13 cellular contexts compared by ENCODE assay signal in the genomic region with DNA sequence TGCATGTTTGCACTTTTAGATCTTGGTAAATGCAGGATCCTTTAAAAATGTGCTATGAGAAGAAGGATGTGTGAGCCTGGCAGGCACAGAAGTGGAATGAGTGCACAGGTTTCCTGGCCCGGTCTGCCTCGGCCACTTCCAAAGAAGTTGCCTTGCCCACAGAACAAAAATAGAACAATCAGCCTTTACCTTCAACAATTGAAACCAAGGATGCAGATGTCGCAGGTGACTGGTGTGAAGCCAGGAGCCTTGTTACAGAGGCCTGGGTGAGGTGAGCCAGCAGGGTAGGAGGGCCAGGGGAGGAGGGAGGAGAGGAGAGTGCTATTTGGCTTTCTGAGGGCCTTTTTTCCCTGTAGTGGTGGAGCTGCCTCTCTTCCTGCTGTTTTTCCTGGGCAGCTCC.
A peak's percentile ranks its signal among the peaks of the same experiment; 100 is the strongest.
DNase-seq lines count a peak whose midpoint lies in the region; ATAC-seq, FAIRE-seq and TF ChIP-seq lines count a peak whose summit lies in the region.
"Had no signal": no experiment of that assay in that cellular context is flagged by ENCODE, and none has a peak within 500 bp of the region (broad histone marks: within the 10 kb centered on the region; RNA-seq: fewer than 3 reads in every experiment).

No MANE protein-coding gene starts in this region.

- no peak for FAIRE-seq in frontal cortex (lab: Jason Lieb, UNC)

- no peak overlapping the region for H3K4me3 Mint-ChIP-seq in chondrocyte (ENCODE audit: unreplicated experiment)
- H3K4me3 Mint-ChIP-seq: activated CD4-positive, alpha-beta T cell treated with anti-CD3 and anti-CD28 coated beads, Interleukin-2, amount 10 ng/mL, durations not matched to agents 24 days and 14 days had no signal

- no peak for TF ChIP-seq POLR2A in tibial nerve (IDR thresholded peaks at IDR 0.05)

- H3K27me3 ChIP-seq in lung (ENCODE audit: control insufficient read depth, insufficient read depth) = no peaks in the 10 kb centered on the region
- no peaks in the 10 kb centered on the region for H3K27me3 ChIP-seq in tibial nerve
- H3K27me3 ChIP-seq in MG63 = no peaks in the 10 kb centered on the region

- H3K4me1 ChIP-seq in lung (ENCODE audit: control insufficient read depth in 2 of 2, insufficient read depth in 2 of 2, low read length in 2 of 2) = peaks cover 9 to 10% of the 10 kb centered on the region in 2 donors
- peaks cover 0 to 13% (median 5%) of the 10 kb centered on the region in 4 donors for H3K4me1 ChIP-seq in tibial nerve
- H3K4me1 ChIP-seq: prostate gland had no signal

- H3K4me1 Mint-ChIP-seq in chondrocyte (ENCODE audit: low read depth) = peaks cover 26% of the 10 kb centered on the region

- no peaks in the 10 kb centered on the region for H3K36me3 Mint-ChIP-seq in chondrocyte (ENCODE audit: low read depth)

- TF ChIP-seq EP300 in tibial nerve (IDR thresholded peaks at IDR 0.05) = no peak

- DNase-seq in M059J (ENCODE audit: low read depth) = peak; percentile 24
- DNase-seq in chondrocyte (ENCODE audit: low spot score) = no peak
- no peak for DNase-seq in lung (ENCODE audit: low spot score)
- DNase-seq in tibial nerve (ENCODE audit: low spot score in 2 of 2) = no peak
- no peak for DNase-seq in frontal cortex (ENCODE audit: low spot score in 2 of 2)
- no peak for DNase-seq in MG63
- DNase-seq: GF-D8, NCI-H1436 treated with DMSO at 0.1 percent for 48 hours, NCI-H524 had no signal

- H3K4me3 ChIP-seq in lung = no peak overlapping the region
- no peak overlapping the region for H3K4me3 ChIP-seq in tibial nerve
- H3K4me3 ChIP-seq in MG63 = no peak overlapping the region
- H3K4me3 ChIP-seq: K562, prostate gland had no signal

- TF ChIP-seq CTCF in chondrocyte (IDR thresholded peaks at IDR 0.05) = no peak
- no peak for TF ChIP-seq CTCF in lung (IDR thresholded peaks at IDR 0.05; ENCODE audit: control extremely low read depth, extremely low read depth)
- TF ChIP-seq CTCF in tibial nerve (IDR thresholded peaks at IDR 0.05) = no peak

- H3K9me3 Mint-ChIP-seq in chondrocyte (ENCODE audit: low read depth) = no peaks in the 10 kb centered on the region
- H3K9me3 Mint-ChIP-seq: activated CD4-positive, alpha-beta T cell treated with anti-CD3 and anti-CD28 coated beads, Interleukin-2, amount 10 ng/mL, durations not matched to agents 24 days and 14 days had no signal

- H3K27ac Mint-ChIP-seq in chondrocyte (ENCODE audit: unreplicated experiment) = peak overlapping the region; percentile 72
- H3K27ac Mint-ChIP-seq: activated CD4-positive, alpha-beta T cell treated with anti-CD3 and anti-CD28 coated beads, Interleukin-2, amount 10 ng/mL, durations not matched to agents 24 days and 14 days had no signal

- peak overlapping the region; percentile 3 to 82 for H3K27ac ChIP-seq in lung (ENCODE audit: low read depth in 1 of 2, low read length in 1 of 2)
- peak overlapping the region in 3 of 4 donors; percentile 12 to 46 (median 19) for H3K27ac ChIP-seq in tibial nerve
- H3K27ac ChIP-seq: prostate gland had no signal

- ATAC-seq in lung (ENCODE audit: insufficient read depth, low FRiP score) (no peak), HG03039 (IDR thresholded peaks at IDR 0.05; ENCODE audit: unreplicated experiment) (no peak)

- 45 to 58% methylated on average over 3 of the region's 3 CpGs for WGBS in lung, 2 donors
- 51 to 62% methylated on average over 3 of the region's 3 CpGs for WGBS in tibial nerve, 2 donors

- H3K36me3 ChIP-seq in lung (ENCODE audit: control insufficient read depth in 2 of 2, insufficient read depth in 2 of 2, low read length in 2 of 2) (no peaks in the 10 kb centered on the region), tibial nerve (no peaks in the 10 kb centered on the region), MG63 (no peaks in the 10 kb centered on the region)
- H3K36me3 ChIP-seq: prostate gland had no signal

- no peaks in the 10 kb centered on the region for H3K27me3 Mint-ChIP-seq in chondrocyte (ENCODE audit: low read depth)

- H3K9me3 ChIP-seq in lung (ENCODE audit: control insufficient read depth in 2 of 2, insufficient read depth in 1 of 2, low read length in 1 of 2) (no peaks in the 10 kb centered on the region), tibial nerve (no peaks in the 10 kb centered on the region), MG63 (no peaks in the 10 kb centered on the region)
- H3K9me3 ChIP-seq: prostate gland had no signal
